In genomic region chr6:151674578-151674977, GRCh38 we compare ENCODE assay signal across 35 cellular contexts.
"Had no signal": no experiment of that assay in that cellular context is flagged by ENCODE, and none has a peak within 500 bp of the region (broad histone marks: within the 10 kb centered on the region; RNA-seq: fewer than 3 reads in every experiment).

No MANE protein-coding gene starts in this region.

- H3K4me3 ChIP-seq: MG63 had no signal

- DNase-seq: Kasumi-1, MG63, MM.1S, MV-4-11, NCI-H1048, NCI-H1092, NCI-H1092 treated with DMSO at 0.1 percent for 48 hours, NCI-H1105, NCI-H1105 treated with DMSO at 0.1 percent for 48 hours, NCI-H1417, NCI-H1417 treated with DMSO at 0.1 percent for 48 hours, NCI-H1436, NCI-H1436 treated with DMSO at 0.1 percent for 48 hours, NCI-H146, NCI-H1694, NCI-H1694 treated with DMSO at 0.1 percent for 48 hours, NCI-H187, NCI-H187 treated with DMSO at 0.1 percent for 48 hours, NCI-H1930, NCI-H2029, NCI-H2029 treated with DMSO at 0.1 percent for 48 hours, NCI-H2081, NCI-H2081 treated with DMSO at 0.1 percent for 48 hours, NCI-H2107, NCI-H2171, NCI-H2171 treated with DMSO at 0.1 percent for 48 hours, NCI-H2227 treated with DMSO at 0.1 percent for 48 hours, NCI-H226, NCI-H345, NCI-H446, NCI-H446 treated with DMSO at 0.1 percent for 48 hours, NCI-H510A, NCI-H510A treated with DMSO at 0.1 percent for 48 hours, NCI-H524, NCI-H524 treated with DMSO at 0.1 percent for 48 hours had no signal

- H3K36me3 ChIP-seq: MG63 had no signal

- H3K9me3 ChIP-seq: MG63 had no signal

- H3K27me3 ChIP-seq: MG63 had no signal
